ENCODE assay signal across 11 cellular contexts in the genomic region with DNA sequence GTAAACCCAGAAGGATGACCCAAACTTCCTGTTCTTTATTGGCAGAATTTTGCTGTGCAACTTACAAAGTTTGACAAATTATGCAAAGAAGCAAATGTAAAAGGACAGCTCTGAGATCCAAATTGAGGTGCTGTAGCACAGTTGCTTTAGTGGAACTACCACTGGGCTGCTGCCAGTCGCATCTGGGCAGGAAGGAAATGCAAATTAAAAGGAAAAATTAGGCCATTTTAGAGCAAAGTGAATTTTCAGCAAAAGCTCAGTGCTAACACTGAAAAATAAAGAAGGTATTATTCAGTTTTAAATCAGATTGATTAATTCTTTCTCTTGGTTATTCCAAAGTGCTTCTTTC.
A peak's percentile ranks its signal among the peaks of the same experiment; 100 is the strongest.
DNase-seq lines count a peak whose midpoint lies in the region; ATAC-seq, FAIRE-seq and TF ChIP-seq lines count a peak whose summit lies in the region.
"Had no signal": no experiment of that assay in that cellular context is flagged by ENCODE, and none has a peak within 500 bp of the region (broad histone marks: within the 10 kb centered on the region; RNA-seq: fewer than 3 reads in every experiment).

No MANE protein-coding gene starts in this region.

- H2BK20ac ChIP-seq in H9 (ENCODE audit: low read depth, low read length, poor library complexity, severe bottlenecking): no peak overlapping the region

- H3K27me3 Mint-ChIP-seq in H9 (ENCODE audit: low read depth): no peaks in the 10 kb centered on the region

- H3K79me1 ChIP-seq in H9 (ENCODE audit: insufficient read depth, low read depth, low read length, poor library complexity, severe bottlenecking): no peaks in the 10 kb centered on the region

- H4K5ac ChIP-seq in H9 (ENCODE audit: insufficient read length, low read depth, low read length): no peak overlapping the region

- H3K4me3 Mint-ChIP-seq in H9: no peak overlapping the region

- peaks cover 15 to 16% of the 10 kb centered on the region in 2 experiments for H3K4me1 Mint-ChIP-seq in H9

- no peak overlapping the region for H3K23ac ChIP-seq in H9 (ENCODE audit: insufficient read length, low read depth, low read length)

- DNase-seq in GM18507 (ENCODE audit: extremely low spot score, insufficient read length, low read depth) (no peak), H9 (no peak), SK-N-MC (ENCODE audit: low read depth, low spot score) (no peak), middle frontal gyrus (ENCODE audit: extremely low spot score, low spot score) (peak; percentile 18), breast epithelium (ENCODE audit: low spot score in 2 of 2) (no peak), GM20000 (ENCODE audit: low spot score) (no peak), sigmoid colon (no peak)
- DNase-seq: activated T-cell treated with anti-CD3 and anti-CD28 coated beads for 4 hours, colonic mucosa, occipital lobe had no signal

- H3K27ac Mint-ChIP-seq in H9: peak overlapping the region in 2 of 3 experiments; percentile 78 to 81; a peak in 1 of 7 replicates

- no peak overlapping the region for H3K18ac ChIP-seq in H9 (ENCODE audit: insufficient read length, low read depth, low read length)

- no peaks in the 10 kb centered on the region for H4K20me1 ChIP-seq in H9 (ENCODE audit: control insufficient read depth, insufficient read depth, insufficient read length)

- no peak overlapping the region for H3K4me2 ChIP-seq in H9 (ENCODE audit: insufficient read depth, insufficient read length, low read length)

- no peak for ATAC-seq in GM19023 (IDR thresholded peaks at IDR 0.05; ENCODE audit: unreplicated experiment)

- H3K14ac ChIP-seq in H9 (ENCODE audit: insufficient read depth, low read length): no peak overlapping the region

- no peaks in the 10 kb centered on the region for H3K9me3 Mint-ChIP-seq in H9

- no peak overlapping the region for H4K8ac ChIP-seq in H9 (replicated peaks; ENCODE audit: insufficient read length, low read depth, low read length)

- H3K36me3 ChIP-seq in SK-N-MC (ENCODE audit: insufficient read depth, low read length): no peaks in the 10 kb centered on the region
- no peaks in the 10 kb centered on the region for H3K36me3 ChIP-seq in breast epithelium
- no peaks in the 10 kb centered on the region for H3K36me3 ChIP-seq in sigmoid colon
- H3K36me3 ChIP-seq: colonic mucosa had no signal

- no peak overlapping the region for H3T11ph ChIP-seq in H9 (ENCODE audit: low read length)

- no peak overlapping the region for H3K4ac ChIP-seq in H9 (ENCODE audit: low read depth, low read length)

- TF ChIP-seq CTCF in H9 (conservative IDR thresholded peaks at IDR 0.05) (no peak), breast epithelium (IDR thresholded peaks at IDR 0.05) (no peak), GM20000 (IDR thresholded peaks at IDR 0.05; ENCODE audit: extremely low read depth, missing control alignments) (no peak), sigmoid colon (IDR thresholded peaks at IDR 0.05) (no peak)

- H3K4me3 ChIP-seq in SK-N-MC (peak overlapping the region; percentile 69), breast epithelium (no peak overlapping the region), sigmoid colon (no peak overlapping the region)
- H3K4me3 ChIP-seq: colonic mucosa had no signal

- H3K9me3 ChIP-seq in H9 (ENCODE audit: control insufficient read depth, low read depth, low read length) (no peaks in the 10 kb centered on the region), SK-N-MC (ENCODE audit: low read depth, low read length) (no peaks in the 10 kb centered on the region), breast epithelium (no peaks in the 10 kb centered on the region), sigmoid colon (no peaks in the 10 kb centered on the region)
- H3K9me3 ChIP-seq: colonic mucosa had no signal

- H2AK5ac ChIP-seq in H9 (ENCODE audit: insufficient read length, low read length): no peak overlapping the region

- H3K79me2 ChIP-seq in H9 (ENCODE audit: insufficient read depth, low read length): no peaks in the 10 kb centered on the region

- TF ChIP-seq EP300 in sigmoid colon (IDR thresholded peaks at IDR 0.05): no peak

- H2BK120ac ChIP-seq in H9 (ENCODE audit: low read depth, low read length, poor library complexity, severe bottlenecking): no peak overlapping the region

- no peaks in the 10 kb centered on the region for H3K36me3 Mint-ChIP-seq in H9 (ENCODE audit: insufficient read depth in 1 of 3, low read depth in 3 of 3)

- no peak overlapping the region for H2BK12ac ChIP-seq in H9 (ENCODE audit: insufficient read length, low read depth, low read length)

- H3K27me3 ChIP-seq in H9 (ENCODE audit: insufficient read depth, low read length) (no peaks in the 10 kb centered on the region), breast epithelium (no peaks in the 10 kb centered on the region), sigmoid colon (no peaks in the 10 kb centered on the region)
- H3K27me3 ChIP-seq: colonic mucosa had no signal

- no peak for TF ChIP-seq POLR2A in breast epithelium (IDR thresholded peaks at IDR 0.05)
- no peak for TF ChIP-seq POLR2A in sigmoid colon (IDR thresholded peaks at IDR 0.05)

- H3K27ac ChIP-seq in H9 (ENCODE audit: insufficient read length, low read depth, low read length) (no peak overlapping the region), SK-N-MC (peak overlapping the region; percentile 82), breast epithelium (no peak overlapping the region), sigmoid colon (peak overlapping the region in 1 of 4 donors; percentile 17)
- H3K27ac ChIP-seq: colonic mucosa had no signal

- H3K9ac ChIP-seq in H9 (ENCODE audit: extremely low read depth, insufficient read length, low read length): no peak overlapping the region
- H3K9ac ChIP-seq in SK-N-MC (ENCODE audit: insufficient read length): peak overlapping the region; percentile 39

- H3K23me2 ChIP-seq in H9 (ENCODE audit: insufficient read length, low read depth, low read length, poor library complexity, severe bottlenecking): no peaks in the 10 kb centered on the region

- WGBS in H9 (ENCODE audit: extremely low coverage, insufficient read length, low lambda C conversion rate): no CpG with 5 or more reads among the region's 1 CpG
- 25 to 36% methylated on average over 1 of the region's 1 CpG for WGBS in sigmoid colon, 2 donors

- FAIRE-seq in GM18507 (lab: Jason Lieb, UNC): peak; percentile 81

- H3K56ac ChIP-seq in H9 (ENCODE audit: insufficient read length, low read depth, low read length): no peak overlapping the region

- no peak overlapping the region for H4K91ac ChIP-seq in H9 (ENCODE audit: insufficient read length, low read depth, low read length)

- no peak overlapping the region for H2BK5ac ChIP-seq in H9 (ENCODE audit: insufficient read length, low read length)

- H3K4me1 ChIP-seq in H9 (ENCODE audit: insufficient read depth, low read length) (no peaks in the 10 kb centered on the region), breast epithelium (no peaks in the 10 kb centered on the region), sigmoid colon (peaks cover 0 to 12% (median 10%) of the 10 kb centered on the region in 4 donors)
- H3K4me1 ChIP-seq: colonic mucosa had no signal

- H2BK15ac ChIP-seq in H9 (ENCODE audit: low read depth, low read length): no peak overlapping the region

- intact Hi-C loops in breast epithelium (cut with DNase I; ENCODE audit: low total_unique reads): no loop called here
- intact Hi-C loops in sigmoid colon (cut with DNase I): loop anchor here (2.0 kb wide), 1 partner anchor 530 kb away; no protein-coding TSS in a partner anchor

- H2AFZ ChIP-seq in H9 (ENCODE audit: low read length): no peak overlapping the region
